In genomic region chr10:119445311-119445934, GRCh38 we compare ENCODE assay signal across 8 cellular contexts.
A peak's percentile ranks its signal among the peaks of the same experiment; 100 is the strongest.
DNase-seq lines count a peak whose midpoint lies in the region; TF ChIP-seq lines count a peak whose summit lies in the region.

No MANE protein-coding gene starts in this region.

- peaks cover 8% of the 10 kb centered on the region for H3K4me1 Mint-ChIP-seq in activated T-cell treated with anti-CD3 and anti-CD28 coated beads, Interleukin-2, amount 50 U/mL, for 24 hours (ENCODE audit: low read depth)

- no peak overlapping the region for H3K4me3 ChIP-seq in HL-60 (replicated peaks; ENCODE audit: insufficient read depth, low read length)
- no peak overlapping the region for H3K4me3 ChIP-seq in fibroblast of mammary gland (ENCODE audit: control insufficient read depth, low read depth, low read length)
- no peak overlapping the region for H3K4me3 ChIP-seq in neural cell (ENCODE audit: low read length)

- H3K27me3 Mint-ChIP-seq in activated T-cell treated with anti-CD3 and anti-CD28 coated beads, Interleukin-2, amount 50 U/mL, for 24 hours = no peaks in the 10 kb centered on the region

- H3K9ac ChIP-seq in neural cell (ENCODE audit: low read length) = no peak overlapping the region

- H4K20me1 ChIP-seq in neural cell (ENCODE audit: insufficient read depth) = no peaks in the 10 kb centered on the region

- H3K27ac Mint-ChIP-seq in activated T-cell treated with anti-CD3 and anti-CD28 coated beads, Interleukin-2, amount 50 U/mL, for 24 hours = peak overlapping the region; percentile 44

- H3K4me2 ChIP-seq in neural cell (ENCODE audit: low read length) = no peak overlapping the region

- H3K36me3 Mint-ChIP-seq in activated T-cell treated with anti-CD3 and anti-CD28 coated beads, Interleukin-2, amount 50 U/mL, for 24 hours (ENCODE audit: low read depth) = peaks cover 20% of the 10 kb centered on the region

- no peaks in the 10 kb centered on the region for H3K9me2 ChIP-seq in neural cell (ENCODE audit: insufficient read depth, low read length)

- peak; percentile 82 for TF ChIP-seq RAD21 in neural cell (conservative IDR thresholded peaks at IDR 0.05)

- no peaks in the 10 kb centered on the region for H3K36me3 ChIP-seq in neural cell (ENCODE audit: insufficient read depth, low read length)

- TF ChIP-seq EP300 in neural cell (conservative IDR thresholded peaks at IDR 0.05; ENCODE audit: poor library complexity, severe bottlenecking) = no peak

- H3K27ac ChIP-seq in HL-60 (replicated peaks) (no peak overlapping the region), neural cell (ENCODE audit: low read length) (no peak overlapping the region)

- DNase-seq in SHP77 (lab: John Stamatoyannopoulos, UW) (peak; percentile 51 to 67), SHP77 treated with DMSO at 0.1 percent for 48 hours (lab: John Stamatoyannopoulos, UW) (no peak), HL-60 (ENCODE audit: low read depth in 1 of 2, low spot score in 1 of 2) (peak; percentile 66 to 77), OCI-M1 (lab: John Stamatoyannopoulos, UW) (peak; percentile 88), fibroblast of mammary gland (ENCODE audit: low read depth) (peak; percentile 80)
- DNase-seq in activated T-cell treated with anti-CD3 and anti-CD28 coated beads, Interleukin-2, amount 50 U/mL, for 24 hours = peak; percentile 88
- DNase-seq in stimulated activated naive CD4-positive, alpha-beta T cell treated with Interleukin-2 at 50 U/mL for 16 hours (lab: John Stamatoyannopoulos, UW) = peak; percentile 78

- H3K9me3 Mint-ChIP-seq in activated T-cell treated with anti-CD3 and anti-CD28 coated beads, Interleukin-2, amount 50 U/mL, for 24 hours = no peaks in the 10 kb centered on the region

- no peaks in the 10 kb centered on the region for H3K9me3 ChIP-seq in neural cell (ENCODE audit: low read length)

- TF ChIP-seq CTCF in HL-60 (IDR thresholded peaks at IDR 0.05; ENCODE audit: insufficient read depth, low read length) (peak; percentile 95), fibroblast of mammary gland (conservative IDR thresholded peaks at IDR 0.05; ENCODE audit: control insufficient read depth, insufficient read depth, low read depth, low read length) (peak; percentile 94), neural cell (IDR thresholded peaks at IDR 0.05; ENCODE audit: poor library complexity, severe bottlenecking) (peak; percentile 87)

- no peak overlapping the region for H3K4me3 Mint-ChIP-seq in activated T-cell treated with anti-CD3 and anti-CD28 coated beads, Interleukin-2, amount 50 U/mL, for 24 hours

- no peaks in the 10 kb centered on the region for H3K79me2 ChIP-seq in neural cell (replicated peaks; ENCODE audit: insufficient read depth, low read length)

- no peaks in the 10 kb centered on the region for H3F3A ChIP-seq in neural cell (ENCODE audit: insufficient read depth, low read length, poor library complexity, severe bottlenecking)

- H2AFZ ChIP-seq in neural cell (ENCODE audit: low read depth, low read length) = no peak overlapping the region

- H3K27me3 ChIP-seq in HL-60 (ENCODE audit: insufficient read depth, poor library complexity, severe bottlenecking) (no peaks in the 10 kb centered on the region), neural cell (ENCODE audit: insufficient read depth, low read depth, low read length) (no peaks in the 10 kb centered on the region)

TF ChIP-seq in neural cell, 6 proteins besides CTCF, POLR2A, EP300 and RAD21:
- TF ChIP-seq TAF1 (IDR thresholded peaks at IDR 0.05; ENCODE audit: low read depth) (no peak), SMC3 (conservative IDR thresholded peaks at IDR 0.05; ENCODE audit: poor library complexity) (peak; percentile 94), EZH2 (IDR thresholded peaks at IDR 0.05; ENCODE audit: borderline replicate concordance, insufficient read depth, low read length, poor library complexity, severe bottlenecking) (no peak)
